Comparison of ENCODE assay signal across 8 cellular contexts in genomic region chr7:129055294-129055816, GRCh38. TPM values are rescaled to one million over a fixed set of nuclear protein-coding genes. Genes with fewer than 3 reads are reported as not detected.
A peak's percentile ranks its signal among the peaks of the same experiment; 100 is the strongest.
DNase-seq lines count a peak whose midpoint lies in the region; ATAC-seq and TF ChIP-seq lines count a peak whose summit lies in the region.

No MANE protein-coding gene starts in this region.

- TF ChIP-seq CTCF in HL-60 (IDR thresholded peaks at IDR 0.05; ENCODE audit: insufficient read depth, low read length) = no peak

- H3K36me3 Mint-ChIP-seq in activated naive CD4-positive, alpha-beta T cell treated with anti-CD3 and anti-CD28 coated beads, Interleukin-2, amount 50 U/mL, for 24 hours = peaks cover 8% of the 10 kb centered on the region
- peaks cover 14% of the 10 kb centered on the region for H3K36me3 Mint-ChIP-seq in central memory CD8-positive, alpha-beta T cell (ENCODE audit: insufficient read depth)

- H3K36me3 ChIP-seq in mesodermal cell (ENCODE audit: control insufficient read depth, insufficient read depth, low read length) = peaks cover 8% of the 10 kb centered on the region

- no peaks in the 10 kb centered on the region for H3K27me3 ChIP-seq in HL-60 (ENCODE audit: insufficient read depth, poor library complexity, severe bottlenecking)

- DNase-seq in activated naive CD4-positive, alpha-beta T cell (lab: John Stamatoyannopoulos, UW) = no peak
- DNase-seq in HL-60 (ENCODE audit: low read depth in 1 of 2, low spot score in 1 of 2) (no peak), T1000 (lab: John Stamatoyannopoulos, UW) (no peak), hypothalamus (lab: John Stamatoyannopoulos, UW) (no peak)
- DNase-seq in central memory CD8-positive, alpha-beta T cell (ENCODE audit: low spot score in 2 of 2) = no peak

- peak overlapping the region; percentile 100 for H3K27ac Mint-ChIP-seq in activated naive CD4-positive, alpha-beta T cell treated with anti-CD3 and anti-CD28 coated beads, Interleukin-2, amount 50 U/mL, for 24 hours
- peak overlapping the region; percentile 96 for H3K27ac Mint-ChIP-seq in central memory CD8-positive, alpha-beta T cell (ENCODE audit: low read depth)

- ATAC-seq in central memory CD8-positive, alpha-beta T cell (replicated peaks; ENCODE audit: extremely low read depth, poor library complexity, severe bottlenecking) = peak; percentile 6
- no peak for ATAC-seq in GM19324 (IDR thresholded peaks at IDR 0.05; ENCODE audit: low FRiP score, unreplicated experiment)

- H3K4me3 ChIP-seq in HL-60 (replicated peaks; ENCODE audit: insufficient read depth, low read length) (peak overlapping the region; percentile 87), mesodermal cell (ENCODE audit: extremely low read depth, insufficient read depth, low read length, poor library complexity, severe bottlenecking) (peak overlapping the region; percentile 96)

- H3K27ac ChIP-seq in HL-60 (replicated peaks) (peak overlapping the region; percentile 97), mesodermal cell (ENCODE audit: low read depth, low read length, severe bottlenecking) (peak overlapping the region; percentile 98)

- peak overlapping the region; percentile 99 for H3K4me3 Mint-ChIP-seq in activated naive CD4-positive, alpha-beta T cell treated with anti-CD3 and anti-CD28 coated beads, Interleukin-2, amount 50 U/mL, for 24 hours
- peak overlapping the region; percentile 94 for H3K4me3 Mint-ChIP-seq in central memory CD8-positive, alpha-beta T cell

- no peaks in the 10 kb centered on the region for H3K9me3 ChIP-seq in mesodermal cell (ENCODE audit: control insufficient read depth, low read length)

- no peaks in the 10 kb centered on the region for H3K27me3 Mint-ChIP-seq in activated naive CD4-positive, alpha-beta T cell treated with anti-CD3 and anti-CD28 coated beads, Interleukin-2, amount 50 U/mL, for 24 hours
- no peaks in the 10 kb centered on the region for H3K27me3 Mint-ChIP-seq in central memory CD8-positive, alpha-beta T cell

- WGBS in mesodermal cell (ENCODE audit: insufficient coverage in 2 of 2), 2 experiments = 1 to 2% methylated on average over 7 to 8 of the region's 9 CpGs

- H3K9me3 Mint-ChIP-seq in activated naive CD4-positive, alpha-beta T cell treated with anti-CD3 and anti-CD28 coated beads, Interleukin-2, amount 50 U/mL, for 24 hours = no peaks in the 10 kb centered on the region
- H3K9me3 Mint-ChIP-seq in central memory CD8-positive, alpha-beta T cell = no peaks in the 10 kb centered on the region

- H3K4me1 Mint-ChIP-seq in activated naive CD4-positive, alpha-beta T cell treated with anti-CD3 and anti-CD28 coated beads, Interleukin-2, amount 50 U/mL, for 24 hours = peaks cover 31% of the 10 kb centered on the region
- peaks cover 32% of the 10 kb centered on the region for H3K4me1 Mint-ChIP-seq in central memory CD8-positive, alpha-beta T cell

- no peaks in the 10 kb centered on the region for H3K4me1 ChIP-seq in mesodermal cell (ENCODE audit: control insufficient read depth, insufficient read depth, low read length, poor library complexity, severe bottlenecking)

RNA-seq across cellular contexts. Expression of gene TNPO3, which starts 0.4 kb away (rescaled TPM):
- 49.6 TPM for polyA plus RNA-seq in mesodermal cell (2013, experiment 1 of 2)
- 47.6 TPM for polyA plus RNA-seq in mesodermal cell (2013, experiment 2 of 2)
